Comparison of ENCODE assay signal across 5 cellular contexts in the genomic region with DNA sequence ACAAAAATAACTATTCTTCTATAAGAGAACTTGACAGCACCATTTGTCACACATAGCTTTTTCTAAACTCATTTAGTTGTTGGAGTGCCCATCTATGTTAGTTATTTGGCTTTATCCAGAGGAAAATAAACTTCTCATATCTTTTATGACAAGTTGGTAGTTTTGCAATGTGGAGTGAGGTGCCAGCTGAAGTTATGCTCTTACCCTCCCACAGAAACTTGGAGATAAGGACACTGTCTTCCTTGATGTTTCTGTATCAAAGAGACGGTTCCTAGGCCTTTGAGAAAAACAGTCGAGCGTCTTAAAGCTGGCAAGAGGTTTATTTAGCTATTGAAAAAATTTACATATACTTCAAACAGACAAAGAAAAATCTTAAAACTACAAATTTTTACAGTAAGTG.
"Had no signal": no experiment of that assay in that cellular context is flagged by ENCODE, and none has a peak within 500 bp of the region (broad histone marks: within the 10 kb centered on the region; RNA-seq: fewer than 3 reads in every experiment).

No MANE protein-coding gene starts in this region.

- DNase-seq: H9, IMR-90, KG1 had no signal

- ATAC-seq: GM23338, K562 had no signal
